10 cellular contexts compared by ENCODE assay signal in the genomic region with DNA sequence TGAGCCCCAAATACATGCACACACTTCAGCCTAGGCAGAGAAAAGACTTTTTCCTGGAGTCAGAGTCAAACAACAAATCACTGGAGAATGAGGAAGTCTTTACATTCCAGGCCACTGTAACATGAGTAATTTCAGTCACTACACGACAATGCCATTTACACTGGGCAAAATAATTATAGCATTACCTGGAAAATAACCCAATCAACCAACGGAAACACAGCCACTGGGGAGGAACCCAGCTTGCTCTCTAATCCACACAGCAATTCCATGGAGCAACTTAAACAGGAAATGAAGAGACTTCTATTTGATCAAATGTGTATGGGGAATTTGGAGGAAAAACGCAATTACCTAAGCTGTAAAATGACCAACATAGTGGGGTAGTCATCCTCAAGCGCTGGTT. TPM values are rescaled to one million over a fixed set of nuclear protein-coding genes. Genes with fewer than 3 reads are reported as not detected.
A peak's percentile ranks its signal among the peaks of the same experiment; 100 is the strongest.
DNase-seq lines count a peak whose midpoint lies in the region; ATAC-seq, FAIRE-seq and TF ChIP-seq lines count a peak whose summit lies in the region.
"Had no signal": no experiment of that assay in that cellular context is flagged by ENCODE, and none has a peak within 500 bp of the region (broad histone marks: within the 10 kb centered on the region; RNA-seq: fewer than 3 reads in every experiment).

No MANE protein-coding gene starts in this region.

- POLR2A ChIA-PET in AG04450 (lab: Yijun Ruan, JAX) = interaction anchor here (1.0 to 1.2 kb wide), 2 partner anchors 10 to 14 kb away, joined by 4 to 6 read pairs; no protein-coding TSS in a partner anchor
- POLR2A ChIA-PET in RWPE1 (lab: Yijun Ruan, JAX; ENCODE audit: low non-redundant PET) = no interaction called here

- H3K79me2 ChIP-seq in mammary epithelial cell (ENCODE audit: insufficient read depth, low read length) = peaks cover 9% of the 10 kb centered on the region

- intact Hi-C loops in mammary epithelial cell (cut with micrococcal nuclease) = no loop called here
- intact Hi-C loops in lower lobe of right lung (cut with DNase I) = no loop called here

- WGBS in mammary epithelial cell (ENCODE audit: low coverage, missing lambda C conversion rate) = 68% methylated on average over 4 of the region's 4 CpGs

- dilution Hi-C loops in mammary epithelial cell (cut with HindIII; ENCODE audit: low sequenced_read_pairs) = no loop called here

- H3K4me3 ChIP-seq in AG04450 (ENCODE audit: low read depth, low read length) (no peak overlapping the region), mammary epithelial cell (replicated peaks in 1 of 3; ENCODE audit: insufficient read depth in 1 of 3, low read depth in 2 of 3, low read length in 3 of 3) (no peak overlapping the region), lower lobe of right lung (no peak overlapping the region)

- CTCF ChIA-PET in AG04450 (lab: Charles Lee) = interaction anchor here (0.6 to 6.6 kb wide), 7 partner anchors 9 to 191 kb away, joined by 3 to 33 read pairs (median 4); no protein-coding TSS in a partner anchor
- CTCF ChIA-PET in mammary epithelial cell (lab: Charles Lee; ENCODE audit: low non-redundant PET) = no interaction called here
- CTCF ChIA-PET in RWPE1 (lab: Yijun Ruan, JAX) = interaction anchor here (0.6 kb wide), 1 partner anchor 279 kb away, joined by 3 read pairs; no protein-coding TSS in a partner anchor

- no peak for TF ChIP-seq CTCF in AG04450 (IDR thresholded peaks at IDR 0.05; ENCODE audit: low read depth, low read length)
- TF ChIP-seq CTCF in mammary epithelial cell (conservative IDR thresholded peaks at IDR 0.05 in 1 of 2, IDR thresholded peaks at IDR 0.05 in 1 of 2; ENCODE audit: extremely low read depth in 1 of 2, insufficient read depth in 1 of 2, low read depth in 1 of 2, low read length in 2 of 2) = no peak
- no peak for TF ChIP-seq CTCF in lower lobe of right lung (IDR thresholded peaks at IDR 0.05)
- TF ChIP-seq CTCF in RWPE1 (conservative IDR thresholded peaks at IDR 0.05; ENCODE audit: low read depth) = no peak

- no peak overlapping the region for H3K4me2 ChIP-seq in mammary epithelial cell (ENCODE audit: insufficient read depth, low read depth, low read length)

- FAIRE-seq in HTR-8/SVneo (lab: Jason Lieb, UNC) = no peak

- in situ Hi-C loops in mammary epithelial cell (cut with MboI; ENCODE audit: low sequenced_read_pairs in 2 of 2) = no loop called here

- H3K9me3 ChIP-seq in AG04450 (ENCODE audit: control insufficient read depth, insufficient read depth, low read length) (no peaks in the 10 kb centered on the region), mammary epithelial cell (replicated peaks; ENCODE audit: insufficient read depth, low read length) (no peaks in the 10 kb centered on the region), lower lobe of right lung (no peaks in the 10 kb centered on the region)

- H3K9ac ChIP-seq in mammary epithelial cell (ENCODE audit: insufficient read depth, low read length) = no peak overlapping the region

- H3K36me3 ChIP-seq in mammary epithelial cell (ENCODE audit: insufficient read depth, low read length) (no peaks in the 10 kb centered on the region), lower lobe of right lung (no peaks in the 10 kb centered on the region)

- H3K27me3 ChIP-seq in AG04450 (ENCODE audit: control insufficient read depth, insufficient read depth, low read length) = no peaks in the 10 kb centered on the region
- no peaks in the 10 kb centered on the region for H3K27me3 ChIP-seq in mammary epithelial cell (ENCODE audit: insufficient read depth, low read length)
- no peaks in the 10 kb centered on the region for H3K27me3 ChIP-seq in lower lobe of right lung (ENCODE audit: low read depth)

- no TSS peak for BruUV-seq in mammary epithelial cell (replicated peaks; lab: Mats Ljungman, UMichigan)

- peak; percentile 30 to 57 for ATAC-seq in lower lobe of right lung
- no peak for ATAC-seq in HG03025 (IDR thresholded peaks at IDR 0.05; ENCODE audit: low FRiP score, unreplicated experiment)
- no peak for ATAC-seq in GM18858 (IDR thresholded peaks at IDR 0.05; ENCODE audit: unreplicated experiment)

- H3K4me1 ChIP-seq in mammary epithelial cell (ENCODE audit: insufficient read depth, low read length) = peaks cover 13% of the 10 kb centered on the region
- peaks cover 68% of the 10 kb centered on the region for H3K4me1 ChIP-seq in lower lobe of right lung

- H3K27ac ChIP-seq in AG04450 (ENCODE audit: low read depth, low read length) (peak overlapping the region; percentile 42), mammary epithelial cell (ENCODE audit: insufficient read depth, low read depth, low read length) (no peak overlapping the region), lower lobe of right lung (peak overlapping the region; percentile 2), RWPE1 (no peak overlapping the region)

- H2AFZ ChIP-seq in mammary epithelial cell (ENCODE audit: low read depth, low read length) = peak overlapping the region; percentile 1

- no peak for DNase-seq in AG04450 (ENCODE audit: low read depth, low spot score)
- DNase-seq in HTR-8/SVneo (ENCODE audit: insufficient read length, low spot score) = peak; percentile 43
- no peak for DNase-seq in mammary epithelial cell
- no peak for DNase-seq in lower lobe of right lung
- DNase-seq in RWPE1 (ENCODE audit: low spot score) = no peak
- DNase-seq in NCI-H69 (lab: John Stamatoyannopoulos, UW) = no peak
- DNase-seq: effector CD4-positive, alpha-beta T cell; NCI-H187 had no signal

- no peaks in the 10 kb centered on the region for H4K20me1 ChIP-seq in mammary epithelial cell (ENCODE audit: insufficient read depth, low read length)

RNA-seq across cellular contexts. Expression of a gene that starts 15.2 kb away (rescaled TPM):
- polyA plus RNA-seq in AG04450 (2011; rRNA removed) (1,126 and 1,300 TPM in 2 replicates), mammary epithelial cell (71.6 TPM)
- polyA minus RNA-seq in AG04450 (2011; rRNA and poly(A)+ RNA removed) = 1,078 and 1,284 TPM in 2 replicates
- total RNA-seq in mammary epithelial cell (100 to 1,000 TPM; 109 to 161 TPM), lower lobe of right lung (233 TPM)
- 176 TPM for polyA minus RNA-seq in mammary epithelial cell

Comparison
In these comparisons a context has a peak if more than half of its experiments do, and no peak if none do; other contexts are left out.
1. H3K27ac ChIP-seq: peak in AG04450 (single experiment) and lower lobe of right lung (single experiment); none in mammary epithelial cell (single experiment) and RWPE1 (single experiment).
2. ATAC-seq: peak in lower lobe of right lung (2 of 2); none in HG03025 (single experiment) and GM18858 (single experiment).